Comparison of ENCODE assay signal across 1 cellular context in the genomic region with DNA sequence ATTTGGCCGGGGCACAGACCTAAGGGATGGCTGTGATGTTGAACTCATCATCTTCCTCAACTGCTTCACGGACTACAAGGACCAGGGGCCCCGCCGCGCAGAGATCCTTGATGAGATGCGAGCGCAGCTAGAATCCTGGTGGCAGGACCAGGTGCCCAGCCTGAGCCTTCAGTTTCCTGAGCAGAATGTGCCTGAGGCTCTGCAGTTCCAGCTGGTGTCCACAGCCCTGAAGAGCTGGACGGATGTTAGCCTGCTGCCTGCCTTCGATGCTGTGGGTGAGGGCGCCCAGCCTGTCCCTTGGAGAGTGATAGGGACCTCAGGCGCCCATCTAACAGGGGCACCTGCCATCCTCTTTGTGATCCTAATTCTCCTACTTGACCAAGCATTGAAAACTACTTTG.
TF ChIP-seq lines count a peak whose summit lies in the region.

No MANE protein-coding gene starts in this region.

TF ChIP-seq in SK-N-SH treated with all-trans-retinoic acid at 6 μM for 48 hours, 23 proteins besides CTCF, POLR2A, EP300 and RAD21:
- TF ChIP-seq, protein P1, sequence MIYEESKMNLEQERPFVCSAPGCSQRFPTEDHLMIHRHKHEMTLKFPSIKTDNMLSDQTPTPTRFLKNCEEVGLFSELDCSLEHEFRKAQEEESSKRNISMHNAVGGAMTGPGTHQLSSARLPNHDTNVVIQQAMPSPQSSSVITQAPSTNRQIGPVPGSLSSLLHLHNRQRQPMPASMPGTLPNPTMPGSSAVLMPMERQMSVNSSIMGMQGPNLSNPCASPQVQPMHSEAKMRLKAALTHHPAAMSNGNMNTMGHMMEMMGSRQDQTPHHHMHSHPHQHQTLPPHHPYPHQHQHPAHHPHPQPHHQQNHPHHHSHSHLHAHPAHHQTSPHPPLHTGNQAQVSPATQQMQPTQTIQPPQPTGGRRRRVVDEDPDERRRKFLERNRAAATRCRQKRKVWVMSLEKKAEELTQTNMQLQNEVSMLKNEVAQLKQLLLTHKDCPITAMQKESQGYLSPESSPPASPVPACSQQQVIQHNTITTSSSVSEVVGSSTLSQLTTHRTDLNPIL (CRISPR knock-in tag; IDR thresholded peaks at IDR 0.05; ENCODE audit: low read depth): no peak
- TF ChIP-seq ARNTL (CRISPR knock-in tag; IDR thresholded peaks at IDR 0.05; ENCODE audit: borderline replicate concordance, low read depth) (no peak), RARB (CRISPR knock-in tag; IDR thresholded peaks at IDR 0.05) (no peak), TOX (CRISPR knock-in tag; IDR thresholded peaks at IDR 0.05; ENCODE audit: borderline replicate concordance) (no peak), ISL1 (CRISPR knock-in tag; IDR thresholded peaks at IDR 0.05) (no peak), CSDC2 (CRISPR knock-in tag; IDR thresholded peaks at IDR 0.05) (no peak), ZFP3 (CRISPR knock-in tag; IDR thresholded peaks at IDR 0.05) (no peak), ESRRG (CRISPR knock-in tag; IDR thresholded peaks at IDR 0.05) (no peak), TCF4 (CRISPR knock-in tag; IDR thresholded peaks at IDR 0.05; ENCODE audit: borderline replicate concordance) (no peak), ZFP30 (CRISPR knock-in tag; IDR thresholded peaks at IDR 0.05) (no peak)
- TF ChIP-seq, protein P2, sequence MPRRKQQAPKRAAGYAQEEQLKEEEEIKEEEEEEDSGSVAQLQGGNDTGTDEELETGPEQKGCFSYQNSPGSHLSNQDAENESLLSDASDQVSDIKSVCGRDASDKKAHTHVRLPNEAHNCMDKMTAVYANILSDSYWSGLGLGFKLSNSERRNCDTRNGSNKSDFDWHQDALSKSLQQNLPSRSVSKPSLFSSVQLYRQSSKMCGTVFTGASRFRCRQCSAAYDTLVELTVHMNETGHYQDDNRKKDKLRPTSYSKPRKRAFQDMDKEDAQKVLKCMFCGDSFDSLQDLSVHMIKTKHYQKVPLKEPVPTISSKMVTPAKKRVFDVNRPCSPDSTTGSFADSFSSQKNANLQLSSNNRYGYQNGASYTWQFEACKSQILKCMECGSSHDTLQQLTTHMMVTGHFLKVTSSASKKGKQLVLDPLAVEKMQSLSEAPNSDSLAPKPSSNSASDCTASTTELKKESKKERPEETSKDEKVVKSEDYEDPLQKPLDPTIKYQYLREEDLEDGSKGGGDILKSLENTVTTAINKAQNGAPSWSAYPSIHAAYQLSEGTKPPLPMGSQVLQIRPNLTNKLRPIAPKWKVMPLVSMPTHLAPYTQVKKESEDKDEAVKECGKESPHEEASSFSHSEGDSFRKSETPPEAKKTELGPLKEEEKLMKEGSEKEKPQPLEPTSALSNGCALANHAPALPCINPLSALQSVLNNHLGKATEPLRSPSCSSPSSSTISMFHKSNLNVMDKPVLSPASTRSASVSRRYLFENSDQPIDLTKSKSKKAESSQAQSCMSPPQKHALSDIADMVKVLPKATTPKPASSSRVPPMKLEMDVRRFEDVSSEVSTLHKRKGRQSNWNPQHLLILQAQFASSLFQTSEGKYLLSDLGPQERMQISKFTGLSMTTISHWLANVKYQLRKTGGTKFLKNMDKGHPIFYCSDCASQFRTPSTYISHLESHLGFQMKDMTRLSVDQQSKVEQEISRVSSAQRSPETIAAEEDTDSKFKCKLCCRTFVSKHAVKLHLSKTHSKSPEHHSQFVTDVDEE (CRISPR knock-in tag; IDR thresholded peaks at IDR 0.05): no peak
TF ChIP-seq in SK-N-SH treated with all-trans-retinoic acid at 6 μM for 48 hours: peak in this region for 0.
